Comparison of ENCODE assay signal across 1 cellular context in the genomic region with DNA sequence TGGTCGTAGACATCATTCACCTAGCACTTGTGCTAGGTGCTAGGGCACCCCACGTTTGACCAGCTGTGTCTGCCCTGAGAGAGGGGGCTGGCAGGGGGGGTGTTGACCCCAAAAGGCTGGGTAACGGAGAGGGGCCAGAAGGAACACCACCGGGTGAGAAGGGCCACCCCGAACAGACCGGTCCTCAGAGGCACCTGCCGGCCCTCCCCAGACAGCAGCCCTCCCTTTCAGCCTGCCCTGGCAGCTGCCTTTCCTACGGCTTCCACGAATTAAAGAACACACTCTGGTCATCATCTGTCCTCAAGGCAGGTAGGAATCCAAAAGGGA.
TF ChIP-seq lines count a peak whose summit lies in the region.

No MANE protein-coding gene starts in this region.

TF ChIP-seq in HCT116, 20 proteins besides CTCF, POLR2A, EP300 and RAD21 (continued from another document):
- TF ChIP-seq, protein P1, sequence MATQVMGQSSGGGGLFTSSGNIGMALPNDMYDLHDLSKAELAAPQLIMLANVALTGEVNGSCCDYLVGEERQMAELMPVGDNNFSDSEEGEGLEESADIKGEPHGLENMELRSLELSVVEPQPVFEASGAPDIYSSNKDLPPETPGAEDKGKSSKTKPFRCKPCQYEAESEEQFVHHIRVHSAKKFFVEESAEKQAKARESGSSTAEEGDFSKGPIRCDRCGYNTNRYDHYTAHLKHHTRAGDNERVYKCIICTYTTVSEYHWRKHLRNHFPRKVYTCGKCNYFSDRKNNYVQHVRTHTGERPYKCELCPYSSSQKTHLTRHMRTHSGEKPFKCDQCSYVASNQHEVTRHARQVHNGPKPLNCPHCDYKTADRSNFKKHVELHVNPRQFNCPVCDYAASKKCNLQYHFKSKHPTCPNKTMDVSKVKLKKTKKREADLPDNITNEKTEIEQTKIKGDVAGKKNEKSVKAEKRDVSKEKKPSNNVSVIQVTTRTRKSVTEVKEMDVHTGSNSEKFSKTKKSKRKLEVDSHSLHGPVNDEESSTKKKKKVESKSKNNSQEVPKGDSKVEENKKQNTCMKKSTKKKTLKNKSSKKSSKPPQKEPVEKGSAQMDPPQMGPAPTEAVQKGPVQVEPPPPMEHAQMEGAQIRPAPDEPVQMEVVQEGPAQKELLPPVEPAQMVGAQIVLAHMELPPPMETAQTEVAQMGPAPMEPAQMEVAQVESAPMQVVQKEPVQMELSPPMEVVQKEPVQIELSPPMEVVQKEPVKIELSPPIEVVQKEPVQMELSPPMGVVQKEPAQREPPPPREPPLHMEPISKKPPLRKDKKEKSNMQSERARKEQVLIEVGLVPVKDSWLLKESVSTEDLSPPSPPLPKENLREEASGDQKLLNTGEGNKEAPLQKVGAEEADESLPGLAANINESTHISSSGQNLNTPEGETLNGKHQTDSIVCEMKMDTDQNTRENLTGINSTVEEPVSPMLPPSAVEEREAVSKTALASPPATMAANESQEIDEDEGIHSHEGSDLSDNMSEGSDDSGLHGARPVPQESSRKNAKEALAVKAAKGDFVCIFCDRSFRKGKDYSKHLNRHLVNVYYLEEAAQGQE (IDR thresholded peaks at IDR 0.05; ENCODE audit: low read depth) = no peak
- no peak for TF ChIP-seq CEBPB (IDR thresholded peaks at IDR 0.05; ENCODE audit: low read depth)
- TF ChIP-seq EZH2 (IDR thresholded peaks at IDR 0.05) = no peak
- TF ChIP-seq POLR2AphosphoS5 (IDR thresholded peaks at IDR 0.05; ENCODE audit: low read depth, low read length) = no peak
- TF ChIP-seq, protein P2, sequence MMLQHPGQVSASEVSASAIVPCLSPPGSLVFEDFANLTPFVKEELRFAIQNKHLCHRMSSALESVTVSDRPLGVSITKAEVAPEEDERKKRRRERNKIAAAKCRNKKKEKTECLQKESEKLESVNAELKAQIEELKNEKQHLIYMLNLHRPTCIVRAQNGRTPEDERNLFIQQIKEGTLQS (IDR thresholded peaks at IDR 0.05) = no peak
- no peak for TF ChIP-seq SP1 (IDR thresholded peaks at IDR 0.05; ENCODE audit: low read depth)
- TF ChIP-seq FOSL1 (IDR thresholded peaks at IDR 0.05; ENCODE audit: low read depth) = no peak
- TF ChIP-seq EZH2phosphoT487 (IDR thresholded peaks at IDR 0.05; ENCODE audit: borderline replicate concordance) = no peak
- no peak for TF ChIP-seq EGR1 (IDR thresholded peaks at IDR 0.05; ENCODE audit: low read depth)
- TF ChIP-seq, protein P3, sequence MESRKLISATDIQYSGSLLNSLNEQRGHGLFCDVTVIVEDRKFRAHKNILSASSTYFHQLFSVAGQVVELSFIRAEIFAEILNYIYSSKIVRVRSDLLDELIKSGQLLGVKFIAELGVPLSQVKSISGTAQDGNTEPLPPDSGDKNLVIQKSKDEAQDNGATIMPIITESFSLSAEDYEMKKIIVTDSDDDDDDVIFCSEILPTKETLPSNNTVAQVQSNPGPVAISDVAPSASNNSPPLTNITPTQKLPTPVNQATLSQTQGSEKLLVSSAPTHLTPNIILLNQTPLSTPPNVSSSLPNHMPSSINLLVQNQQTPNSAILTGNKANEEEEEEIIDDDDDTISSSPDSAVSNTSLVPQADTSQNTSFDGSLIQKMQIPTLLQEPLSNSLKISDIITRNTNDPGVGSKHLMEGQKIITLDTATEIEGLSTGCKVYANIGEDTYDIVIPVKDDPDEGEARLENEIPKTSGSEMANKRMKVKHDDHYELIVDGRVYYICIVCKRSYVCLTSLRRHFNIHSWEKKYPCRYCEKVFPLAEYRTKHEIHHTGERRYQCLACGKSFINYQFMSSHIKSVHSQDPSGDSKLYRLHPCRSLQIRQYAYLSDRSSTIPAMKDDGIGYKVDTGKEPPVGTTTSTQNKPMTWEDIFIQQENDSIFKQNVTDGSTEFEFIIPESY (IDR thresholded peaks at IDR 0.05; ENCODE audit: extremely low read depth, insufficient replicate concordance, low read length) = no peak
- TF ChIP-seq SIN3A (IDR thresholded peaks at IDR 0.05; ENCODE audit: low read depth) = no peak
